In the genomic region with DNA sequence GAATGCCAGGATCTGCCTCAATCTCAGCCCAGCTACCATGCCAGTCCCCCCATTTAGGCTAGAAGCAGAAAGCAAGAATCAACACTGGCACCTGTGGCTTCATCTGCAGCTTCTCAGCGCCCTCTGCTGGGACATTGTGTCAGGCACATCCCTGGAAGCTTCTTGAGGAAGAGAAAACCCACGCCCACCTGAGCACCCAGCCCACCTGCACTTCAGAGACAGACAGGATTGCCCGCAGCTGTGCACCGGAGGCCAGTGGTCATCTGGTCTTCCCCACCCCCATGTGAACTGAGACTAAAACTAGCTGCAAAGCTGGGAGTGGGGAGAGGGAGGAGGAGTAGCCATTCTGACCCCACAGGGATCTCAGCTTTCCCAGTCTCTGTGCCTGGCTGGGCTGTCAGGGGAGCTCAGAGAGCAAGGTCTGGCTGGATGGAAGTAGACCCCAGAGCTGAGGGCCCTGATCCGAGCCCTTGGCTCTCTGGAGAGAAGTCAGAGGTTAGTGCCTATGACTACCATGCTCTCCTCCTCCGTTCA, we compare ENCODE assay signal across 8 cellular contexts.
DNase-seq lines count a peak whose midpoint lies in the region; ATAC-seq and TF ChIP-seq lines count a peak whose summit lies in the region.

No MANE protein-coding gene starts in this region.

- POLR2A ChIA-PET in HEK293T (lab: Yijun Ruan, JAX): no interaction called here

- CTCF ChIA-PET in HEK293T (lab: Yijun Ruan, JAX): interaction anchor here (0.6 to 2.8 kb wide), 9 partner anchors 9 to 338 kb away, joined by 3 to 15 read pairs (median 3); no protein-coding TSS in a partner anchor

- H3K9ac ChIP-seq in NT2/D1 (ENCODE audit: insufficient read length, low read depth): peak overlapping the region; percentile 22

- H3K36me3 ChIP-seq in NT2/D1 (ENCODE audit: insufficient read depth, insufficient read length, low read length): peaks cover 7% of the 10 kb centered on the region

- DNase-seq in DMS79 treated with DMSO at 0.1 percent for 48 hours (lab: John Stamatoyannopoulos, UW): peak; percentile 58
- peak; percentile 72 for DNase-seq in HEK293T (ENCODE audit: extremely low spot score)
- DNase-seq in NT2/D1 (ENCODE audit: low read depth, low spot score): peak; percentile 75
- peak in 3 of 4 experiments; percentile 4 to 16 (median 13) for DNase-seq in activated naive CD4-positive, alpha-beta T cell (lab: John Stamatoyannopoulos, UW)
- DNase-seq in Right ventricle myocardium superior: peak; percentile 71
- peak; percentile 35 for DNase-seq in renal cortical epithelial cell (ENCODE audit: low read depth)
- DNase-seq in mesenteric fat pad (ENCODE audit: low spot score): no peak

- H3K27me3 ChIP-seq in NT2/D1 (ENCODE audit: insufficient read depth, insufficient read length): no peaks in the 10 kb centered on the region

- H3K4me1 ChIP-seq in NT2/D1 (ENCODE audit: insufficient read depth, insufficient read length): no peaks in the 10 kb centered on the region

- H3K4me3 ChIP-seq in NT2/D1 (ENCODE audit: insufficient read length, low read depth): no peak overlapping the region

- H3K9me3 ChIP-seq in NT2/D1 (ENCODE audit: insufficient read depth, low read length): no peaks in the 10 kb centered on the region

- intact Hi-C loops in Right ventricle myocardium superior (cut with DNase I): loop anchor here (10.0 kb wide), 1 partner anchor 314 kb away; a partner anchor contains a TSS

- ATAC-seq in Right ventricle myocardium superior (ENCODE audit: poor library complexity) (peak; percentile 48), GM21447 (IDR thresholded peaks at IDR 0.05; ENCODE audit: unreplicated experiment) (no peak)

TF ChIP-seq in HEK293T, 16 proteins besides CTCF, POLR2A, EP300 and RAD21:
- TF ChIP-seq L3MBTL2 (conservative IDR thresholded peaks at IDR 0.05) (no peak), FOXM1 (IDR thresholded peaks at IDR 0.05; ENCODE audit: borderline replicate concordance) (no peak), TARDBP (IDR thresholded peaks at IDR 0.05) (no peak), FOXA1 (IDR thresholded peaks at IDR 0.05) (no peak), ARNT (IDR thresholded peaks at IDR 0.05) (no peak), NFRKB (IDR thresholded peaks at IDR 0.05) (no peak), FOXK2 (IDR thresholded peaks at IDR 0.05) (no peak), ELF4 (IDR thresholded peaks at IDR 0.05) (no peak), HDGF (IDR thresholded peaks at IDR 0.05; ENCODE audit: borderline replicate concordance) (no peak), CTBP1 (IDR thresholded peaks at IDR 0.05; ENCODE audit: borderline replicate concordance) (no peak), LEF1 (IDR thresholded peaks at IDR 0.05; ENCODE audit: borderline replicate concordance) (no peak), SP1 (IDR thresholded peaks at IDR 0.05) (no peak), BHLHE40 (IDR thresholded peaks at IDR 0.05; ENCODE audit: borderline replicate concordance) (no peak), ZNF384 (IDR thresholded peaks at IDR 0.05) (no peak), SUZ12 (IDR thresholded peaks at IDR 0.05) (no peak)
- TF ChIP-seq, protein P1, sequence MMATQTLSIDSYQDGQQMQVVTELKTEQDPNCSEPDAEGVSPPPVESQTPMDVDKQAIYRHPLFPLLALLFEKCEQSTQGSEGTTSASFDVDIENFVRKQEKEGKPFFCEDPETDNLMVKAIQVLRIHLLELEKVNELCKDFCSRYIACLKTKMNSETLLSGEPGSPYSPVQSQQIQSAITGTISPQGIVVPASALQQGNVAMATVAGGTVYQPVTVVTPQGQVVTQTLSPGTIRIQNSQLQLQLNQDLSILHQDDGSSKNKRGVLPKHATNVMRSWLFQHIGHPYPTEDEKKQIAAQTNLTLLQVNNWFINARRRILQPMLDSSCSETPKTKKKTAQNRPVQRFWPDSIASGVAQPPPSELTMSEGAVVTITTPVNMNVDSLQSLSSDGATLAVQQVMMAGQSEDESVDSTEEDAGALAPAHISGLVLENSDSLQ (IDR thresholded peaks at IDR 0.05): no peak
